In genomic region chr14:50812856-50813543, GRCh38 we compare ENCODE assay signal across 13 cellular contexts. TPM values are rescaled to one million over a fixed set of nuclear protein-coding genes. Genes with fewer than 3 reads are reported as not detected.
DNase-seq lines count a peak whose midpoint lies in the region; ATAC-seq and TF ChIP-seq lines count a peak whose summit lies in the region.
"Had no signal": no experiment of that assay in that cellular context is flagged by ENCODE, and none has a peak within 500 bp of the region (broad histone marks: within the 10 kb centered on the region; RNA-seq: fewer than 3 reads in every experiment).

No MANE protein-coding gene starts in this region.

- peak; percentile 49 to 64 for ATAC-seq in activated T-cell treated with anti-CD3 and anti-CD28 coated beads, Interleukin-2, amount 50 U/mL, for 4 hours
- ATAC-seq in HG02973 (IDR thresholded peaks at IDR 0.05; ENCODE audit: unreplicated experiment), result peak; percentile 19
- no peak for ATAC-seq in left ventricle myocardium superior

- H3K36me3 Mint-ChIP-seq in activated T-cell treated with anti-CD3 and anti-CD28 coated beads, Interleukin-2, amount 50 U/mL, for 4 hours (ENCODE audit: insufficient read depth), result peaks cover 12% of the 10 kb centered on the region
- peaks cover 21% of the 10 kb centered on the region for H3K36me3 Mint-ChIP-seq in activated naive CD4-positive, alpha-beta T cell treated with anti-CD3 and anti-CD28 coated beads for 36 hours (ENCODE audit: low read depth)

- no peaks in the 10 kb centered on the region for H3K27me3 Mint-ChIP-seq in activated T-cell treated with anti-CD3 and anti-CD28 coated beads, Interleukin-2, amount 50 U/mL, for 4 hours (ENCODE audit: low read depth)
- H3K27me3 Mint-ChIP-seq in activated naive CD4-positive, alpha-beta T cell treated with anti-CD3 and anti-CD28 coated beads for 36 hours (ENCODE audit: low read depth), result no peaks in the 10 kb centered on the region

- peaks cover 6% of the 10 kb centered on the region for H3K9me3 Mint-ChIP-seq in activated T-cell treated with anti-CD3 and anti-CD28 coated beads, Interleukin-2, amount 50 U/mL, for 4 hours
- H3K9me3 Mint-ChIP-seq in activated naive CD4-positive, alpha-beta T cell treated with anti-CD3 and anti-CD28 coated beads for 36 hours, result peaks cover 8% of the 10 kb centered on the region

- peaks cover 53% of the 10 kb centered on the region for H3K4me1 Mint-ChIP-seq in activated T-cell treated with anti-CD3 and anti-CD28 coated beads, Interleukin-2, amount 50 U/mL, for 4 hours (ENCODE audit: low read depth)
- peaks cover 53% of the 10 kb centered on the region for H3K4me1 Mint-ChIP-seq in activated naive CD4-positive, alpha-beta T cell treated with anti-CD3 and anti-CD28 coated beads for 36 hours (ENCODE audit: low read depth)

- WGBS in thymus, result 60% methylated on average over 8 of the region's 8 CpGs

- H3K4me3 ChIP-seq in thymus (ENCODE audit: low read length) (peak overlapping the region; percentile 26), right atrium auricular region (no peak overlapping the region), uterus (no peak overlapping the region)
- H3K4me3 ChIP-seq: vagina had no signal

- DNase-seq in activated T-cell treated with anti-CD3 and anti-CD28 coated beads, Interleukin-2, amount 50 U/mL, for 4 hours, result no peak
- DNase-seq in activated T-cell treated with anti-CD3 and anti-CD28 coated beads for 4 hours (no peak), right atrium auricular region (ENCODE audit: low spot score) (no peak), left ventricle myocardium superior (no peak), uterus (no peak)
- DNase-seq in activated naive CD4-positive, alpha-beta T cell treated with anti-CD3 and anti-CD28 coated beads for 36 hours, result peak; percentile 43
- DNase-seq: HFFc6, NCI-H526 treated with DMSO at 0.1 percent for 48 hours, nucleus accumbens had no signal

- intact Hi-C loops in activated naive CD4-positive, alpha-beta T cell treated with anti-CD3 and anti-CD28 coated beads for 36 hours (cut with micrococcal nuclease), result loop anchor here (1.0 to 10.0 kb wide), 9 partner anchors 9 to 1218 kb away; partner anchors contain the start of gene LRR1
- intact Hi-C loops in left ventricle myocardium superior (cut with micrococcal nuclease), result no loop called here
- intact Hi-C loops in uterus (cut with DNase I; ENCODE audit: low total_unique reads), result no loop called here

- TF ChIP-seq CTCF in right atrium auricular region (IDR thresholded peaks at IDR 0.05) (no peak), uterus (IDR thresholded peaks at IDR 0.05) (no peak)

- no peaks in the 10 kb centered on the region for H3K9me3 ChIP-seq in thymus (ENCODE audit: control insufficient read depth)
- H3K9me3 ChIP-seq in right atrium auricular region, result no peaks in the 10 kb centered on the region
- H3K9me3 ChIP-seq in uterus, result no peaks in the 10 kb centered on the region
- H3K9me3 ChIP-seq: vagina had no signal

- H3K27ac ChIP-seq in thymus (ENCODE audit: low read depth) (peak overlapping the region; percentile 70), right atrium auricular region (no peak overlapping the region), uterus (no peak overlapping the region)
- H3K27ac ChIP-seq: vagina had no signal

- H3K27ac Mint-ChIP-seq in activated naive CD4-positive, alpha-beta T cell treated with anti-CD3 and anti-CD28 coated beads for 36 hours, result peak overlapping the region; percentile 98
- H3K27ac Mint-ChIP-seq: HFFc6 had no signal

- no peak for TF ChIP-seq POLR2A in uterus (IDR thresholded peaks at IDR 0.05)

- CTCF ChIA-PET in activated naive CD4-positive, alpha-beta T cell treated with anti-CD3 and anti-CD28 coated beads for 36 hours (lab: Charles Lee), result interaction anchor here (0.5 to 2.4 kb wide), 7 partner anchors 9 to 213 kb away, joined by 3 to 18 read pairs (median 5); no protein-coding TSS in a partner anchor

- H3K4me1 ChIP-seq in thymus (ENCODE audit: control insufficient read depth, insufficient read depth, low read length) (peaks cover 16% of the 10 kb centered on the region), right atrium auricular region (peaks cover 0 to 11% of the 10 kb centered on the region in 2 donors), uterus (no peaks in the 10 kb centered on the region)

- H3K4me3 Mint-ChIP-seq in activated T-cell treated with anti-CD3 and anti-CD28 coated beads, Interleukin-2, amount 50 U/mL, for 4 hours, result peak overlapping the region; percentile 69
- H3K4me3 Mint-ChIP-seq in activated naive CD4-positive, alpha-beta T cell treated with anti-CD3 and anti-CD28 coated beads for 36 hours, result peak overlapping the region; percentile 75
- H3K4me3 Mint-ChIP-seq: HFFc6 had no signal

- peaks cover 12% of the 10 kb centered on the region for H3K36me3 ChIP-seq in thymus (ENCODE audit: control insufficient read depth, insufficient read depth)
- no peaks in the 10 kb centered on the region for H3K36me3 ChIP-seq in right atrium auricular region
- no peaks in the 10 kb centered on the region for H3K36me3 ChIP-seq in uterus
- H3K36me3 ChIP-seq: vagina had no signal

- H3K27me3 ChIP-seq in thymus (ENCODE audit: control insufficient read depth, insufficient read depth) (no peaks in the 10 kb centered on the region), right atrium auricular region (no peaks in the 10 kb centered on the region), uterus (no peaks in the 10 kb centered on the region)
- H3K27me3 ChIP-seq: vagina had no signal

RNA-seq across cellular contexts. Expression of gene NIN, which starts 18.0 kb away (rescaled TPM):
- total RNA-seq in activated T-cell treated with anti-CD3 and anti-CD28 coated beads, Interleukin-2, amount 50 U/mL, for 4 hours, result 10 to 100 TPM; 43.9 to 50.2 (median 46.5) TPM
- 10 to 100 TPM; 56.9 to 57.9 TPM for total RNA-seq in activated naive CD4-positive, alpha-beta T cell treated with anti-CD3 and anti-CD28 coated beads for 36 hours
- 14.7 TPM for polyA plus RNA-seq in thymus
- 10 to 100 TPM; 30.1 to 49.7 TPM for total RNA-seq in right atrium auricular region
- 21.3 TPM for total RNA-seq in left ventricle myocardium superior
- 10 to 100 TPM in 3 of 4 donors, 1 to 10 TPM in 1; 8.8 to 45.6 (median 34.2) TPM for total RNA-seq in uterus

RNA-seq across cellular contexts. Expression of gene ABHD12B, which starts 58.9 kb away (rescaled TPM):
- not detected for total RNA-seq in activated T-cell treated with anti-CD3 and anti-CD28 coated beads, Interleukin-2, amount 50 U/mL, for 4 hours
- total RNA-seq in activated naive CD4-positive, alpha-beta T cell treated with anti-CD3 and anti-CD28 coated beads for 36 hours, result not detected
- 1.5 TPM for polyA plus RNA-seq in thymus
- total RNA-seq in right atrium auricular region (under 1 TPM in 1 of 2 donors, not detected in 1; 0.83 TPM), left ventricle myocardium superior (not detected), uterus (not detected)
- total RNA-seq: T-helper 1 cell treated with Interleukin-12 subunit alpha and Interleukin-12 subunit beta and Interleukin-4 antibody, amounts not matched to agents 30 ng/mL and 1 ng/mL, for 36 hours; vagina had no signal
